In genomic region chr2:65527451-65528240, GRCh38 we compare ENCODE assay signal across 16 cellular contexts.
"Had no signal": no experiment of that assay in that cellular context is flagged by ENCODE, and none has a peak within 500 bp of the region (broad histone marks: within the 10 kb centered on the region; RNA-seq: fewer than 3 reads in every experiment).

No MANE protein-coding gene starts in this region.

- H3K27ac ChIP-seq: gastroesophageal sphincter, heart right ventricle, left lung, neutrophil, parathyroid adenoma, tibial nerve, vagina had no signal

- H3K4me1 ChIP-seq: gastroesophageal sphincter, left lung, parathyroid adenoma, tibial nerve, vagina had no signal

- H3K9ac ChIP-seq: parathyroid adenoma had no signal

- H3K9me3 ChIP-seq: gastroesophageal sphincter, heart right ventricle, left lung, neutrophil, tibial nerve, vagina had no signal

- H3K79me2 ChIP-seq: parathyroid adenoma had no signal

- DNase-seq: activated CD4-positive, alpha-beta T cell treated with anti-CD3 and anti-CD28 coated beads, Interleukin-2, amount 10 ng/mL, durations not matched to agents 7 days and 5 days; activated CD8-positive, alpha-beta memory T cell treated with anti-CD3 and anti-CD28 coated beads, Interleukin-2, amount 50 U/mL, for 48 hours; activated naive CD4-positive, alpha-beta T cell; activated T-cell treated with anti-CD3 and anti-CD28 coated beads, Interleukin-2, amount 50 U/mL, for 72 hours; aorta; heart right ventricle; islet precursor cell; left lung; naive thymus-derived CD8-positive, alpha-beta T cell; stimulated activated CD4-positive, alpha-beta T cell treated with anti-CD3 and anti-CD28 coated beads, Interleukin-12 subunit alpha, Interleukin-12 subunit beta, amount 100 ng/mL, for 4 hours had no signal

- H3K36me3 ChIP-seq: gastroesophageal sphincter, heart right ventricle, left lung, neutrophil, tibial nerve, vagina had no signal

- H3K27me3 ChIP-seq: gastroesophageal sphincter, heart right ventricle, left lung, neutrophil, tibial nerve, vagina had no signal

- H2AFZ ChIP-seq: parathyroid adenoma had no signal

- ATAC-seq: activated T-cell treated with anti-CD3 and anti-CD28 coated beads, Interleukin-2, amount 50 U/mL, for 72 hours; gastroesophageal sphincter; heart right ventricle; left lung; naive thymus-derived CD8-positive, alpha-beta T cell; stimulated activated effector memory CD8-positive, alpha-beta T cell treated with anti-CD3 and anti-CD28 coated beads, Interleukin-12 subunit alpha, Interleukin-12 subunit beta, amount 100 ng/mL, for 72 hours had no signal

- H3K4me3 ChIP-seq: gastroesophageal sphincter, heart right ventricle, left lung, tibial nerve, vagina had no signal
